Comparison of ENCODE assay signal across 37 cellular contexts in genomic region chr11:113518716-113519495, GRCh38. TPM values are rescaled to one million over a fixed set of nuclear protein-coding genes. Genes with fewer than 3 reads are reported as not detected.
"Had no signal": no experiment of that assay in that cellular context is flagged by ENCODE, and none has a peak within 500 bp of the region (broad histone marks: within the 10 kb centered on the region; RNA-seq: fewer than 3 reads in every experiment).

No MANE protein-coding gene starts in this region.

- H3K27me3 ChIP-seq: adrenal gland, body of pancreas, cardiac muscle cell, colonic mucosa had no signal

- H3K4me3 ChIP-seq: adrenal gland, body of pancreas, cardiac muscle cell, colonic mucosa, esophagus squamous epithelium, gastroesophageal sphincter, heart right ventricle had no signal

- ATAC-seq: activated CD4-positive, alpha-beta T cell treated with anti-CD3 and anti-CD28 coated beads for 36 hours; activated CD8-positive, alpha-beta memory T cell treated with anti-CD3 and anti-CD28 coated beads, Interleukin-2, amount 10 ng/mL, durations not matched to agents 7 days and 5 days; activated CD8-positive, alpha-beta T cell treated with anti-CD3 and anti-CD28 coated beads, Interleukin-2, amount 10 ng/mL, durations not matched to agents 7 days and 5 days; activated naive CD8-positive, alpha-beta T cell treated with anti-CD3 and anti-CD28 coated beads, Interleukin-2, amount 50 U/mL, for 24 hours; body of pancreas; gastroesophageal sphincter; heart right ventricle; T-helper 17 cell had no signal

- H3K27ac ChIP-seq: adrenal gland, body of pancreas, cardiac muscle cell, colonic mucosa, epithelial cell of prostate, esophagus squamous epithelium, gastroesophageal sphincter, heart right ventricle had no signal

- H3K36me3 ChIP-seq: adrenal gland, cardiac muscle cell, colonic mucosa, esophagus squamous epithelium, gastroesophageal sphincter, heart right ventricle had no signal

- H3K9me3 ChIP-seq: adrenal gland, body of pancreas, colonic mucosa, esophagus squamous epithelium, gastroesophageal sphincter, heart right ventricle had no signal

- DNase-seq: activated CD4-positive, alpha-beta memory T cell treated with anti-CD3 and anti-CD28 coated beads for 36 hours; activated CD4-positive, alpha-beta T cell treated with anti-CD3 and anti-CD28 coated beads for 36 hours; activated CD4-positive, alpha-beta T cell treated with anti-CD3 and anti-CD28 coated beads, Interleukin-2, amount 10 ng/mL, durations not matched to agents 24 days and 14 days; activated CD4-positive, CD25-positive, alpha-beta regulatory T cell; activated CD4-positive, CD25-positive, alpha-beta regulatory T cell treated with anti-CD3 and anti-CD28 coated beads, Interleukin-2, amount 50 U/mL, for 72 hours; activated CD8-positive, alpha-beta memory T cell treated with anti-CD3 and anti-CD28 coated beads, Interleukin-2, amount 10 ng/mL, durations not matched to agents 7 days and 5 days; activated CD8-positive, alpha-beta memory T cell treated with anti-CD3 and anti-CD28 coated beads, Interleukin-2, amount 50 U/mL, for 4 hours; activated CD8-positive, alpha-beta T cell treated with anti-CD3 and anti-CD28 coated beads, Interleukin-2, amount 10 ng/mL, durations not matched to agents 7 days and 5 days; activated effector memory CD4-positive, alpha-beta T cell treated with anti-CD3 and anti-CD28 coated beads, Interleukin-2, amount 50 U/mL, for 16 hours; activated naive CD4-positive, alpha-beta T cell treated with anti-CD3 and anti-CD28 coated beads for 36 hours; activated naive CD8-positive, alpha-beta T cell treated with anti-CD3 and anti-CD28 coated beads for 36 hours; activated naive CD8-positive, alpha-beta T cell treated with anti-CD3 and anti-CD28 coated beads, Interleukin-2, amount 50 U/mL, for 24 hours; activated T-cell treated with anti-CD3 and anti-CD28 coated beads, Interleukin-2, amount 50 U/mL, for 1 hour; activated T-cell treated with anti-CD3 and anti-CD28 coated beads, Interleukin-2, amount 50 U/mL, for 48 hours; amygdala; aorta; body of pancreas; central memory CD4-positive, alpha-beta T cell; cerebellar nuclear complex; colonic mucosa; effector CD8-positive, alpha-beta T cell; esophagus squamous epithelium; foreskin melanocyte; heart right ventricle; T-helper 17 cell; T1000 had no signal

- H3K4me1 ChIP-seq: adrenal gland, body of pancreas, colonic mucosa, esophagus squamous epithelium, gastroesophageal sphincter, heart right ventricle had no signal

RNA-seq across cellular contexts. Expression of gene DRD2, which starts 43.7 kb away (rescaled TPM):
- total RNA-seq: activated CD4-positive, alpha-beta memory T cell treated with anti-CD3 and anti-CD28 coated beads for 36 hours; activated CD4-positive, alpha-beta T cell treated with anti-CD3 and anti-CD28 coated beads for 36 hours; activated CD4-positive, alpha-beta T cell treated with anti-CD3 and anti-CD28 coated beads, Interleukin-2, amount 10 ng/mL, durations not matched to agents 24 days and 14 days; activated CD8-positive, alpha-beta memory T cell treated with anti-CD3 and anti-CD28 coated beads for 36 hours; activated CD8-positive, alpha-beta T cell treated with anti-CD3 and anti-CD28 coated beads, Interleukin-2, amount 10 ng/mL, durations not matched to agents 7 days and 5 days; activated naive CD4-positive, alpha-beta T cell treated with anti-CD3 and anti-CD28 coated beads for 36 hours; activated naive CD8-positive, alpha-beta T cell treated with anti-CD3 and anti-CD28 coated beads for 36 hours; activated T-helper 1 cell treated with anti-CD3 and anti-CD28 coated beads, Interleukin-12 subunit alpha, Interleukin-12 subunit beta, Interleukin-2, Interleukin-4 antibody, amounts not matched to agents 30 ng/mL and 10 ng/mL and 1 ng/mL, durations not matched to agents 14 hours and 24 hours and 36 hours; dermis microvascular lymphatic vessel endothelial cell; endothelial cell of umbilical vein; fibroblast of lung; fibroblast of villous mesenchyme; glomerular endothelial cell; T-helper 17 cell had no signal
- polyA plus RNA-seq: endothelial cell of umbilical vein, fibroblast of lung had no signal
